Comparison of ENCODE assay signal across 1 cellular context in genomic region chr2:159381574-159381973, GRCh38.
TF ChIP-seq lines count a peak whose summit lies in the region.

No MANE protein-coding gene starts in this region.

TF ChIP-seq in HepG2, 621 proteins besides CTCF, POLR2A, EP300 and RAD21 (continued from another document and continues in another):
- TF ChIP-seq HMGXB3 (CRISPR knock-in tag; IDR thresholded peaks at IDR 0.05; ENCODE audit: borderline replicate concordance) = no peak
- TF ChIP-seq KLF11 (CRISPR knock-in tag; IDR thresholded peaks at IDR 0.05) = no peak
- TF ChIP-seq PBX2 (CRISPR knock-in tag; IDR thresholded peaks at IDR 0.05) = no peak
- TF ChIP-seq ZNF441 (CRISPR knock-in tag; IDR thresholded peaks at IDR 0.05; ENCODE audit: borderline replicate concordance) = peak; percentile 65; the same call in 1 of the 2 replicates
- no peak for TF ChIP-seq ZNF326 (CRISPR knock-in tag; IDR thresholded peaks at IDR 0.05; ENCODE audit: borderline replicate concordance)
- TF ChIP-seq ZNF136 (CRISPR knock-in tag; IDR thresholded peaks at IDR 0.05; ENCODE audit: low read depth) = no peak
- no peak for TF ChIP-seq ZBTB3 (CRISPR knock-in tag; IDR thresholded peaks at IDR 0.05; ENCODE audit: borderline replicate concordance, low read depth)
- TF ChIP-seq NFYB (CRISPR knock-in tag; IDR thresholded peaks at IDR 0.05) = no peak
- TF ChIP-seq BCL3 (CRISPR knock-in tag; IDR thresholded peaks at IDR 0.05) = no peak
- TF ChIP-seq POGK (CRISPR knock-in tag; conservative IDR thresholded peaks at IDR 0.05) = no peak
- TF ChIP-seq ZFP1 (CRISPR knock-in tag; IDR thresholded peaks at IDR 0.05) = no peak
- peak; percentile 68; the same call in 1 of the 2 replicates for TF ChIP-seq MIXL1 (CRISPR knock-in tag; IDR thresholded peaks at IDR 0.05)
- no peak for TF ChIP-seq SOX5 (CRISPR knock-in tag; IDR thresholded peaks at IDR 0.05; ENCODE audit: borderline replicate concordance)
- TF ChIP-seq AHDC1 (CRISPR knock-in tag; IDR thresholded peaks at IDR 0.05; ENCODE audit: borderline replicate concordance) = no peak
- TF ChIP-seq ZNF567 (CRISPR knock-in tag; IDR thresholded peaks at IDR 0.05; ENCODE audit: borderline replicate concordance) = no peak
- TF ChIP-seq SALL1 (CRISPR knock-in tag; IDR thresholded peaks at IDR 0.05) = peak; percentile 32; the same call in 1 of the 2 replicates
- no peak for TF ChIP-seq POLR2G (IDR thresholded peaks at IDR 0.05; ENCODE audit: low read depth, low read length)
- TF ChIP-seq ZNF383 (CRISPR knock-in tag; IDR thresholded peaks at IDR 0.05; ENCODE audit: borderline replicate concordance) = no peak
- TF ChIP-seq CEBPG (CRISPR knock-in tag; IDR thresholded peaks at IDR 0.05) = peak; percentile 12; the same call in 1 of the 2 replicates
- no peak for TF ChIP-seq NFKBIZ (CRISPR knock-in tag; IDR thresholded peaks at IDR 0.05)
- TF ChIP-seq RBAK (CRISPR knock-in tag; IDR thresholded peaks at IDR 0.05) = no peak
- no peak for TF ChIP-seq XBP1 (CRISPR knock-in tag; IDR thresholded peaks at IDR 0.05)
- no peak for TF ChIP-seq ZNF704 (CRISPR knock-in tag; IDR thresholded peaks at IDR 0.05; ENCODE audit: borderline replicate concordance)
- peak; percentile 94 for TF ChIP-seq MAFF (IDR thresholded peaks at IDR 0.05; ENCODE audit: low read depth, low read length)
- no peak for TF ChIP-seq ZNF644 (CRISPR knock-in tag; IDR thresholded peaks at IDR 0.05; ENCODE audit: low read depth)
- TF ChIP-seq THAP8 (CRISPR knock-in tag; IDR thresholded peaks at IDR 0.05; ENCODE audit: borderline replicate concordance) = no peak
- TF ChIP-seq ARHGAP35 (CRISPR knock-in tag; IDR thresholded peaks at IDR 0.05; ENCODE audit: borderline replicate concordance) = no peak
- TF ChIP-seq DBP (CRISPR knock-in tag; IDR thresholded peaks at IDR 0.05; ENCODE audit: not compliant biosample characterization) = no peak
- TF ChIP-seq ZNF205 (CRISPR knock-in tag; IDR thresholded peaks at IDR 0.05) = peak; percentile 19; the same call in 1 of the 2 replicates
- no peak for TF ChIP-seq NBN (conservative IDR thresholded peaks at IDR 0.05)
- TF ChIP-seq ZBTB37 (CRISPR knock-in tag; IDR thresholded peaks at IDR 0.05) = no peak
- TF ChIP-seq ZNF460 (CRISPR knock-in tag; IDR thresholded peaks at IDR 0.05; ENCODE audit: borderline replicate concordance) = no peak
